ENCODE assay signal across 9 cellular contexts in the genomic region with DNA sequence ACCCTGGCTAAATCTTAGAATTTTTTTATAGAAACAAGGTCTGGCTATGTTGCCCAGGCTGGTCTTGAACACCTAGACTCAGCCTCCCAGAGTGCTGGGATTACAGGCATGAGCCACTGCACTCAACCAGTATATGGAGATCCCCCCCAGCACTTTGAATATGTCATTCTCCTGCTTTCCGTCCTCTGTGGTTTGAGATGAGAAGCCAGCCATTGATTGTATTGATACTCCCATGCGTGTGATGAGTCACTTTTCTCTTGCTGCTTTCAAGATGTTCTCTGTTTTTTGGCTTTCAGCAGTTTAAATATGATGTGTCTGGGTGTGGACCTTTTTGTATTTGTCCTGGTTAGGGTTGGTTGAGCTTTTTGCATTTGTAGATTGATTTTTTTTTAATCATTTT.
DNase-seq lines count a peak whose midpoint lies in the region; ATAC-seq, FAIRE-seq and TF ChIP-seq lines count a peak whose summit lies in the region.
"Had no signal": no experiment of that assay in that cellular context is flagged by ENCODE, and none has a peak within 500 bp of the region (broad histone marks: within the 10 kb centered on the region; RNA-seq: fewer than 3 reads in every experiment).

No MANE protein-coding gene starts in this region.

- no peak overlapping the region for H3K4me3 ChIP-seq in astrocyte (ENCODE audit: insufficient read depth, low read depth, low read length)

- peaks cover 12% of the 10 kb centered on the region for H3K36me3 ChIP-seq in astrocyte (ENCODE audit: insufficient read depth, low read length)

- no peak overlapping the region for H3K4me2 ChIP-seq in astrocyte (ENCODE audit: low read length)

- H3K79me2 ChIP-seq in astrocyte (ENCODE audit: insufficient read depth, low read length) = no peaks in the 10 kb centered on the region

- no peak overlapping the region for H3K9ac ChIP-seq in astrocyte (ENCODE audit: low read length)

- no peaks in the 10 kb centered on the region for H3K27me3 Mint-ChIP-seq in astrocyte (ENCODE audit: low read depth, unreplicated experiment)
- H3K27me3 Mint-ChIP-seq in stimulated activated naive CD8-positive, alpha-beta T cell treated with anti-CD3 and anti-CD28 coated beads, Interleukin-15, amount 100 ng/mL, for 72 hours = no peaks in the 10 kb centered on the region

- DNase-seq in stimulated activated CD4-positive, alpha-beta T cell treated with anti-CD3 and anti-CD28 coated beads, Interleukin-12 subunit alpha, Interleukin-12 subunit beta, amount 100 ng/mL, for 48 hours (ENCODE audit: low read depth in 2 of 3, low spot score in 1 of 3) = peak; percentile 12 to 26 (median 13)
- no peak for DNase-seq in stimulated activated CD4-positive, alpha-beta T cell treated with anti-CD3 and anti-CD28 coated beads, Interleukin-12 subunit alpha, Interleukin-12 subunit beta, amount 100 ng/mL, for 4 hours
- peak; percentile 75 for DNase-seq in astrocyte (ENCODE audit: low read depth)
- DNase-seq in stimulated activated naive CD8-positive, alpha-beta T cell treated with anti-CD3 and anti-CD28 coated beads, Interleukin-15, amount 100 ng/mL, for 72 hours = peak; percentile 47 to 69
- no peak for DNase-seq in iPS-NIHi7 (ENCODE audit: extremely low spot score)
- no peak for DNase-seq in DMS53 treated with DMSO at 0.1 percent for 48 hours (lab: John Stamatoyannopoulos, UW; ENCODE audit: unreplicated experiment)
- DNase-seq in NCI-H748 treated with DMSO at 0.1 percent for 48 hours (lab: John Stamatoyannopoulos, UW) = no peak

- H3K9me3 Mint-ChIP-seq in astrocyte (ENCODE audit: unreplicated experiment) = no peaks in the 10 kb centered on the region
- H3K9me3 Mint-ChIP-seq in stimulated activated naive CD8-positive, alpha-beta T cell treated with anti-CD3 and anti-CD28 coated beads, Interleukin-15, amount 100 ng/mL, for 72 hours = no peaks in the 10 kb centered on the region
- H3K9me3 Mint-ChIP-seq: nephron had no signal

- ATAC-seq in HG03103 (IDR thresholded peaks at IDR 0.05; ENCODE audit: low read depth, unreplicated experiment) = peak; percentile 94
- ATAC-seq in stimulated activated naive CD8-positive, alpha-beta T cell treated with anti-CD3 and anti-CD28 coated beads, Interleukin-15, amount 100 ng/mL, for 72 hours = peak; percentile 100

- H3K9me3 ChIP-seq in astrocyte (ENCODE audit: insufficient read depth, low read depth, low read length) = no peaks in the 10 kb centered on the region

- H2AFZ ChIP-seq in astrocyte (ENCODE audit: low read depth, low read length) = no peak overlapping the region

- TF ChIP-seq CTCF in astrocyte (IDR thresholded peaks at IDR 0.05; ENCODE audit: insufficient read depth, low read depth, low read length) = no peak

- H3K27ac ChIP-seq in astrocyte (ENCODE audit: low read depth, low read length) = no peak overlapping the region

- no peak overlapping the region for H3K4me3 Mint-ChIP-seq in astrocyte (ENCODE audit: unreplicated experiment)
- peak overlapping the region in 1 of 2 donors; percentile 17 for H3K4me3 Mint-ChIP-seq in stimulated activated naive CD8-positive, alpha-beta T cell treated with anti-CD3 and anti-CD28 coated beads, Interleukin-15, amount 100 ng/mL, for 72 hours
- H3K4me3 Mint-ChIP-seq: nephron had no signal

- H3K27me3 ChIP-seq in astrocyte (ENCODE audit: insufficient read depth, low read length) = no peaks in the 10 kb centered on the region

- H3K4me1 Mint-ChIP-seq in astrocyte (ENCODE audit: low read depth, unreplicated experiment) = peaks cover 7% of the 10 kb centered on the region
- H3K4me1 Mint-ChIP-seq in stimulated activated naive CD8-positive, alpha-beta T cell treated with anti-CD3 and anti-CD28 coated beads, Interleukin-15, amount 100 ng/mL, for 72 hours = peaks cover 12% of the 10 kb centered on the region

- H3K36me3 Mint-ChIP-seq in astrocyte (ENCODE audit: low read depth, unreplicated experiment) = no peaks in the 10 kb centered on the region

- H4K20me1 ChIP-seq in astrocyte (ENCODE audit: insufficient read depth, low read length) = no peaks in the 10 kb centered on the region

- no peak for FAIRE-seq in astrocyte (lab: Jason Lieb, UNC)

- no peaks in the 10 kb centered on the region for H3K4me1 ChIP-seq in astrocyte (ENCODE audit: insufficient read depth, low read length)

- H3K27ac Mint-ChIP-seq in astrocyte (ENCODE audit: unreplicated experiment) = no peak overlapping the region
- H3K27ac Mint-ChIP-seq in stimulated activated naive CD8-positive, alpha-beta T cell treated with anti-CD3 and anti-CD28 coated beads, Interleukin-15, amount 100 ng/mL, for 72 hours = peak overlapping the region in 1 of 2 donors; percentile 28

Comparison
In these comparisons a context has a peak if more than half of its experiments do, and no peak if none do; other contexts are left out.
1. DNase-seq: peak in stimulated activated CD4-positive, alpha-beta T cell treated with anti-CD3 and anti-CD28 coated beads, Interleukin-12 subunit alpha, Interleukin-12 subunit beta, amount 100 ng/mL, for 48 hours (3 of 3), astrocyte (single experiment) and stimulated activated naive CD8-positive, alpha-beta T cell treated with anti-CD3 and anti-CD28 coated beads, Interleukin-15, amount 100 ng/mL, for 72 hours (2 of 2); none in stimulated activated CD4-positive, alpha-beta T cell treated with anti-CD3 and anti-CD28 coated beads, Interleukin-12 subunit alpha, Interleukin-12 subunit beta, amount 100 ng/mL, for 4 hours (single experiment), iPS-NIHi7 (single experiment), DMS53 treated with DMSO at 0.1 percent for 48 hours (single experiment) and NCI-H748 treated with DMSO at 0.1 percent for 48 hours (single experiment).